Comparison of ENCODE assay signal across 8 cellular contexts in genomic region chr22:17120711-17121234, GRCh38. TPM values are rescaled to one million over a fixed set of nuclear protein-coding genes. Genes with fewer than 3 reads are reported as not detected.
A peak's percentile ranks its signal among the peaks of the same experiment; 100 is the strongest.
DNase-seq lines count a peak whose midpoint lies in the region; ATAC-seq and TF ChIP-seq lines count a peak whose summit lies in the region.

No MANE protein-coding gene starts in this region.

- H3K27ac ChIP-seq in stomach, result peak overlapping the region in 2 of 5 donors; percentile 18 to 55

- peak overlapping the region; percentile 24 to 58 for H3K4me3 Mint-ChIP-seq in stimulated activated naive CD8-positive, alpha-beta T cell treated with anti-CD3 and anti-CD28 coated beads, Interleukin-15, amount 100 ng/mL, for 72 hours

- no peaks in the 10 kb centered on the region for H3K9me3 Mint-ChIP-seq in stimulated activated naive CD8-positive, alpha-beta T cell treated with anti-CD3 and anti-CD28 coated beads, Interleukin-15, amount 100 ng/mL, for 72 hours

- WGBS in stomach, 5 donors, result 0 to 2% (median 1%) methylated on average over 11 to 68 of the region's 70 CpGs

- H3K27ac Mint-ChIP-seq in stimulated activated naive CD8-positive, alpha-beta T cell treated with anti-CD3 and anti-CD28 coated beads, Interleukin-15, amount 100 ng/mL, for 72 hours, result no peak overlapping the region

- intact Hi-C loops in stomach (cut with DNase I; ENCODE audit: low total_unique reads), result no loop called here

- TF ChIP-seq POLR2A in stomach (IDR thresholded peaks at IDR 0.05), result no peak

- DNase-seq in stimulated activated naive CD8-positive, alpha-beta T cell treated with anti-CD3 and anti-CD28 coated beads, Interleukin-15, amount 100 ng/mL, for 72 hours, result peak in 1 of 2 donors; percentile 30
- DNase-seq in stimulated activated naive CD8-positive, alpha-beta T cell treated with anti-CD3 and anti-CD28 coated beads, Interleukin-15, Interleukin-2, amounts not matched to agents 100 U/mL and 50 U/mL, for 24 hours, result no peak
- peak; percentile 40 for DNase-seq in activated T-cell treated with anti-CD3 and anti-CD28 coated beads, Interleukin-2, amount 50 U/mL, for 1 hour
- DNase-seq in stomach (no peak), GM19240 (ENCODE audit: insufficient read length, low spot score) (no peak)

- H3K36me3 ChIP-seq in stomach, result no peaks in the 10 kb centered on the region

- peak; percentile 38 for ATAC-seq in stimulated activated naive CD8-positive, alpha-beta T cell treated with anti-CD3 and anti-CD28 coated beads, Interleukin-15, amount 100 ng/mL, for 72 hours
- no peak for ATAC-seq in stimulated activated naive CD8-positive, alpha-beta T cell treated with anti-CD3 and anti-CD28 coated beads, Interleukin-15, Interleukin-2, amounts not matched to agents 100 U/mL and 50 U/mL, for 24 hours
- ATAC-seq in GM21825 (IDR thresholded peaks at IDR 0.05; ENCODE audit: unreplicated experiment) (no peak), GM21528 (IDR thresholded peaks at IDR 0.05; ENCODE audit: low FRiP score, unreplicated experiment) (no peak)

- TF ChIP-seq EP300 in stomach (IDR thresholded peaks at IDR 0.05), result no peak

- H3K27me3 ChIP-seq in stomach, result peaks cover 4 to 63% (median 35%) of the 10 kb centered on the region in 3 donors

- no peak for TF ChIP-seq CTCF in stomach (IDR thresholded peaks at IDR 0.05)

- peaks cover 47% of the 10 kb centered on the region for H3K27me3 Mint-ChIP-seq in stimulated activated naive CD8-positive, alpha-beta T cell treated with anti-CD3 and anti-CD28 coated beads, Interleukin-15, amount 100 ng/mL, for 72 hours

- H3K9me3 ChIP-seq in iPS-18c (ENCODE audit: control insufficient read depth, insufficient read depth, low read length), result no peaks in the 10 kb centered on the region
- peaks cover 0 to 4% (median 0%) of the 10 kb centered on the region in 4 donors for H3K9me3 ChIP-seq in stomach

- H3K4me3 ChIP-seq in iPS-18c (ENCODE audit: insufficient read depth, low read depth, low read length) (peak overlapping the region; percentile 73), stomach (peak overlapping the region; percentile 51 to 89 (median 62))

- H3K4me1 ChIP-seq in stomach, result peaks cover 12 to 38% (median 20%) of the 10 kb centered on the region in 4 donors

- peaks cover 52% of the 10 kb centered on the region for H3K4me1 Mint-ChIP-seq in stimulated activated naive CD8-positive, alpha-beta T cell treated with anti-CD3 and anti-CD28 coated beads, Interleukin-15, amount 100 ng/mL, for 72 hours

RNA-seq across cellular contexts. Expression of gene TMEM121B, which starts 0.4 kb away (rescaled TPM):
- under 1 TPM in 2 of 5 donors, not detected in 3; 0.37 to 0.45 TPM for total RNA-seq in stomach
- polyA plus RNA-seq in stomach, result under 1 TPM in 2 of 3 donors, not detected in 1; 0.08 to 0.12 TPM

RNA-seq across cellular contexts. Expression of gene IL17RA, which starts 36.0 kb away (rescaled TPM):
- total RNA-seq in stomach, result 10 to 100 TPM in 4 of 5 donors, 1 to 10 TPM in 1; 6.2 to 19.1 (median 14.7) TPM
- 1 to 10 TPM; 3.2 to 3.8 (median 3.7) TPM for polyA plus RNA-seq in stomach

RNA-seq across cellular contexts. Expression of gene HDHD5, which starts 38.3 kb away (rescaled TPM):
- 100 to 1,000 TPM in 1 of 5 donors, 10 to 100 TPM in 4; 22.8 to 190 (median 55.4) TPM for total RNA-seq in stomach
- 10 to 100 TPM; 26.5 to 31.8 (median 30.5) TPM for polyA plus RNA-seq in stomach
